ENCODE assay signal across 1 cellular context in the genomic region with DNA sequence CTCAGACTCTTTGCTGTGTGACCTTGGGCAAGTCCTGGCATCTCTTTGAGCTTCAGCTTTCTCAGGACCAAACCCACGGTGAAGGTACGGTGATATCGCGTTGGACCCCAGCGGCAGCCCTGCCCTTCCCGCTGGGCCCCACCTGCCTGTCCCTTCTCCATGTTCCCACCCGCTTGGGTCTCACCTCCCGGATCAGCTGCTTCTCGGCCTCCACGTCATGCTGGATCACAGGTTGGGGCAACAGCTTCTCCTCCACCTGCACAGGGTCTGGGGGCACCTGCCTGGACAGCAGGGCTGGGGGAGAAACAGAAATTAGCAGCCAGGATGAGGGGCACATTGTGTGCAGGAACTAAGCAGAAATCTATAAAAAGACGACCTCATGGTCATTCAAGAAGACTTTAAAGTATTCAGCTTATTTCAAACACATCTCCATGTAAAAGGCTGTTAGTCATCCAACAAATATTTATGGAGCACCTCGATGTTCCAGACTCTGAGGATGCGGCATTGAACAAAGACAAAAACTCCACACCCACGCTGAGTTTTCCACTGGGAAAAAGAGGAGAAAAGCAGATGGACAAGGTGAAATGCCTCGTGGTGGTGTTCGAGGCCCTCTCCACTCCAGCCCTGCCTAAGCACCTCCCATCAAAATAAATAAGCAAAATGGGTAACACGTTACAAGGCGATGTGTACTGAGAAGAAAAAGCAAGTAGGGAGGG.
TF ChIP-seq lines count a peak whose summit lies in the region.

No MANE protein-coding gene starts in this region.

TF ChIP-seq in H1, 55 proteins besides CTCF, POLR2A, EP300 and RAD21:
- no peak for TF ChIP-seq SAP30 (IDR thresholded peaks at IDR 0.05; ENCODE audit: insufficient read depth, insufficient replicate concordance, low read length)
- TF ChIP-seq BCL11A (IDR thresholded peaks at IDR 0.05; ENCODE audit: low read depth in 2 of 2, low read length in 2 of 2), result no peak
- no peak for TF ChIP-seq JUN (IDR thresholded peaks at IDR 0.05; ENCODE audit: low read depth, low read length)
- no peak for TF ChIP-seq CEBPB (IDR thresholded peaks at IDR 0.05; ENCODE audit: low read depth, low read length)
- TF ChIP-seq POLR2AphosphoS5 (IDR thresholded peaks at IDR 0.05; ENCODE audit: low read depth, low read length), result no peak
- TF ChIP-seq SIN3A (conservative IDR thresholded peaks at IDR 0.05 in 1 of 2, IDR thresholded peaks at IDR 0.05 in 1 of 2; ENCODE audit: low read depth in 1 of 2, low read length in 2 of 2), result no peak
- TF ChIP-seq CBX8 (IDR thresholded peaks at IDR 0.05; ENCODE audit: borderline replicate concordance, low read depth, low read length), result no peak
- TF ChIP-seq YY1 (IDR thresholded peaks at IDR 0.05; ENCODE audit: low read depth, low read length), result no peak
- TF ChIP-seq NANOG (IDR thresholded peaks at IDR 0.05; ENCODE audit: insufficient read depth, low read depth, low read length, poor library complexity, severe bottlenecking), result no peak
- TF ChIP-seq JUND (IDR thresholded peaks at IDR 0.05; ENCODE audit: low read length), result no peak
- TF ChIP-seq BACH1 (IDR thresholded peaks at IDR 0.05; ENCODE audit: low read length), result no peak
- no peak for TF ChIP-seq CREB1 (IDR thresholded peaks at IDR 0.05)
- TF ChIP-seq SIRT6 (IDR thresholded peaks at IDR 0.05; ENCODE audit: low read length), result no peak
- no peak for TF ChIP-seq EZH2 (IDR thresholded peaks at IDR 0.05; ENCODE audit: low read depth, low read length, severe bottlenecking)
- TF ChIP-seq RXRA (IDR thresholded peaks at IDR 0.05; ENCODE audit: insufficient read depth, low read depth, low read length), result no peak
- no peak for TF ChIP-seq RBBP5 (IDR thresholded peaks at IDR 0.05; ENCODE audit: borderline replicate concordance, low read depth, low read length)
TF ChIP-seq in H1: peak in this region for 0.
